ENCODE assay signal across 31 cellular contexts in genomic region chr7:116463956-116464355, GRCh38. TPM values are rescaled to one million over a fixed set of nuclear protein-coding genes. Genes with fewer than 3 reads are reported as not detected.
"Had no signal": no experiment of that assay in that cellular context is flagged by ENCODE, and none has a peak within 500 bp of the region (broad histone marks: within the 10 kb centered on the region; RNA-seq: fewer than 3 reads in every experiment).

No MANE protein-coding gene starts in this region.

- H3K9me3 Mint-ChIP-seq: activated CD4-positive, alpha-beta memory T cell treated with anti-CD3 and anti-CD28 coated beads, Interleukin-2, amount 10 ng/mL, durations not matched to agents 7 days and 5 days; activated naive CD4-positive, alpha-beta T cell treated with anti-CD3 and anti-CD28 coated beads, Interleukin-2, amount 10 ng/mL, durations not matched to agents 7 days and 5 days; activated naive CD8-positive, alpha-beta T cell treated with anti-CD3 and anti-CD28 coated beads, Interleukin-2, amount 50 U/mL, for 24 hours had no signal

- H3K27ac ChIP-seq: brain microvascular endothelial cell, RWPE1, WERI-Rb-1 had no signal

- H3K4me3 Mint-ChIP-seq: activated CD4-positive, alpha-beta memory T cell treated with anti-CD3 and anti-CD28 coated beads, Interleukin-2, amount 10 ng/mL, durations not matched to agents 7 days and 5 days; activated CD8-positive, alpha-beta memory T cell treated with anti-CD3 and anti-CD28 coated beads, Interleukin-2, amount 10 ng/mL, durations not matched to agents 7 days and 5 days; activated naive CD4-positive, alpha-beta T cell treated with anti-CD3 and anti-CD28 coated beads, Interleukin-2, amount 10 ng/mL, durations not matched to agents 7 days and 5 days; activated naive CD8-positive, alpha-beta T cell; activated naive CD8-positive, alpha-beta T cell treated with anti-CD3 and anti-CD28 coated beads, Interleukin-2, amount 50 U/mL, for 24 hours had no signal

- H3K27me3 Mint-ChIP-seq: activated CD4-positive, alpha-beta memory T cell treated with anti-CD3 and anti-CD28 coated beads, Interleukin-2, amount 10 ng/mL, durations not matched to agents 7 days and 5 days had no signal

- DNase-seq: activated CD4-positive, alpha-beta memory T cell treated with anti-CD3 and anti-CD28 coated beads, Interleukin-2, amount 10 ng/mL, durations not matched to agents 7 days and 5 days; activated CD4-positive, alpha-beta T cell treated with anti-CD3 and anti-CD28 coated beads for 1 hour; activated CD4-positive, alpha-beta T cell treated with anti-CD3 and anti-CD28 coated beads for 48 hours; activated CD4-positive, CD25-positive, alpha-beta regulatory T cell; activated CD8-positive, alpha-beta memory T cell treated with anti-CD3 and anti-CD28 coated beads for 24 hours; activated CD8-positive, alpha-beta memory T cell treated with anti-CD3 and anti-CD28 coated beads, Interleukin-2, amount 10 ng/mL, durations not matched to agents 7 days and 5 days; activated CD8-positive, alpha-beta memory T cell treated with anti-CD3 and anti-CD28 coated beads, Interleukin-2, amount 50 U/mL, for 48 hours; activated effector memory CD4-positive, alpha-beta T cell treated with Interleukin-2 at 50 U/mL for 16 hours; activated naive CD4-positive, alpha-beta T cell treated with anti-CD3 and anti-CD28 coated beads, Interleukin-2, amount 10 ng/mL, durations not matched to agents 7 days and 5 days; activated naive CD8-positive, alpha-beta T cell treated with anti-CD3 and anti-CD28 coated beads, Interleukin-2, amount 50 U/mL, for 24 hours; activated T-cell treated with anti-CD3 and anti-CD28 coated beads, Interleukin-2, amount 50 U/mL, for 48 hours; anterior cingulate cortex; brain microvascular endothelial cell; central memory CD4-positive, alpha-beta T cell; Karpas-422; MM.1S; MV-4-11; NCI-H1092; NCI-H1436 treated with DMSO at 0.1 percent for 48 hours; NCI-H1694 treated with DMSO at 0.1 percent for 48 hours; NCI-H2029; NCI-H345; NCI-H524 treated with DMSO at 0.1 percent for 48 hours; OCI-M1; Right ventricle myocardium superior; T1000; WERI-Rb-1 had no signal

- H3K27me3 ChIP-seq: brain microvascular endothelial cell had no signal

- ATAC-seq: activated CD8-positive, alpha-beta memory T cell treated with anti-CD3 and anti-CD28 coated beads, Interleukin-2, amount 10 ng/mL, durations not matched to agents 7 days and 5 days; activated naive CD8-positive, alpha-beta T cell treated with anti-CD3 and anti-CD28 coated beads, Interleukin-2, amount 50 U/mL, for 24 hours had no signal

- H3K4me1 Mint-ChIP-seq: activated CD4-positive, alpha-beta memory T cell treated with anti-CD3 and anti-CD28 coated beads, Interleukin-2, amount 10 ng/mL, durations not matched to agents 7 days and 5 days; activated CD8-positive, alpha-beta memory T cell treated with anti-CD3 and anti-CD28 coated beads, Interleukin-2, amount 10 ng/mL, durations not matched to agents 7 days and 5 days; activated naive CD4-positive, alpha-beta T cell treated with anti-CD3 and anti-CD28 coated beads, Interleukin-2, amount 10 ng/mL, durations not matched to agents 7 days and 5 days; activated naive CD8-positive, alpha-beta T cell treated with anti-CD3 and anti-CD28 coated beads, Interleukin-2, amount 50 U/mL, for 24 hours had no signal

- H3K36me3 ChIP-seq: brain microvascular endothelial cell, WERI-Rb-1 had no signal

- H3K27ac Mint-ChIP-seq: activated CD4-positive, alpha-beta memory T cell treated with anti-CD3 and anti-CD28 coated beads, Interleukin-2, amount 10 ng/mL, durations not matched to agents 7 days and 5 days; activated CD8-positive, alpha-beta memory T cell treated with anti-CD3 and anti-CD28 coated beads, Interleukin-2, amount 10 ng/mL, durations not matched to agents 7 days and 5 days; activated naive CD4-positive, alpha-beta T cell treated with anti-CD3 and anti-CD28 coated beads, Interleukin-2, amount 10 ng/mL, durations not matched to agents 7 days and 5 days; activated naive CD8-positive, alpha-beta T cell; activated naive CD8-positive, alpha-beta T cell treated with anti-CD3 and anti-CD28 coated beads, Interleukin-2, amount 50 U/mL, for 24 hours had no signal

- H3K36me3 Mint-ChIP-seq: activated CD8-positive, alpha-beta memory T cell treated with anti-CD3 and anti-CD28 coated beads, Interleukin-2, amount 10 ng/mL, durations not matched to agents 7 days and 5 days; activated naive CD4-positive, alpha-beta T cell treated with anti-CD3 and anti-CD28 coated beads, Interleukin-2, amount 10 ng/mL, durations not matched to agents 7 days and 5 days; activated naive CD8-positive, alpha-beta T cell had no signal

RNA-seq across cellular contexts. Expression of gene CAV2, which starts 35.6 kb away (rescaled TPM):
- total RNA-seq: activated CD4-positive, alpha-beta memory T cell treated with anti-CD3 and anti-CD28 coated beads, Interleukin-2, amount 10 ng/mL, durations not matched to agents 7 days and 5 days; T-helper 1 cell treated with Interleukin-12 subunit alpha and Interleukin-12 subunit beta and Interleukin-4 antibody, amounts not matched to agents 30 ng/mL and 1 ng/mL, for 36 hours; T-helper 2 cell treated with Interferon-gamma antibody and Interleukin-4, amounts not matched to agents 100 ng/mL and 5 ng/mL, for 36 hours had no signal
